Comparison of ENCODE assay signal across 1 cellular context in the genomic region with DNA sequence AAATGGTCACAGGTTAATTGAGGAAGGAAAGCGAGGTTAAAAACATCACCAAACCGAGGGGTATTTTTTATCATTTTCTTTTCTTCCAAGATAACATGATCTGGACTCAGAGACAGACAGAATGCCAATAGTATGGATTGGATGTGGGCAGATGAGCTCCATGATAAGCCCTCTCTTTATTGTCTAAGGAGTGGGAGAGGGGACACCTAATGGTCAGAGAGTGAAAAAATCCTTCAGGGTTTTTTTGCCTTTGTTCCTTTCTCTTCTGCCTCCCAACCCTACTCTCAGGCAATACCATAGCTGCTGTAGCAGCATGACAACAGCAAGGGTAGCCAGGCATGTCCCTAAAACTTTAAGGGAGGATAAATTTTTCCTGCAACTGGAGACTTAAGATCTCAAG.
TF ChIP-seq lines count a peak whose summit lies in the region.

No MANE protein-coding gene starts in this region.

TF ChIP-seq in WTC11, 78 proteins besides CTCF, POLR2A, EP300 and RAD21 (continued from another document):
- TF ChIP-seq GRHL2 (CRISPR knock-in tag; IDR thresholded peaks at IDR 0.05; ENCODE audit: insufficient replicate concordance, severe bottlenecking), result no peak
